ENCODE assay signal across 8 cellular contexts in genomic region chr18:23237524-23238151, GRCh38.
DNase-seq lines count a peak whose midpoint lies in the region; ATAC-seq and TF ChIP-seq lines count a peak whose summit lies in the region.

No MANE protein-coding gene starts in this region.

- H3K36me3 ChIP-seq in muscle layer of colon (ENCODE audit: insufficient read depth, low read length) (no peaks in the 10 kb centered on the region), suprapubic skin (peaks cover 9% of the 10 kb centered on the region)

- CTCF ChIA-PET in activated B cell treated with CpG ODN at 0.5 μM for 24 hours (lab: Charles Lee), result interaction anchor here (0.6 to 2.5 kb wide), 6 partner anchors 10 to 176 kb away, joined by 3 to 6 read pairs (median 4); no protein-coding TSS in a partner anchor

- WGBS in suprapubic skin, result 7% methylated on average over 15 of the region's 17 CpGs

- POLR2A ChIA-PET in activated B cell treated with CpG ODN at 0.5 μM for 24 hours (lab: Charles Lee), result interaction anchor here (0.5 to 3.6 kb wide), 10 partner anchors 9 to 141 kb away, joined by 3 to 23 read pairs (median 4); partner anchors contain the start of gene CABLES1

- peaks cover 57% of the 10 kb centered on the region for H3K4me1 Mint-ChIP-seq in activated B cell treated with CpG ODN at 0.5 μM for 24 hours
- peaks cover 35% of the 10 kb centered on the region for H3K4me1 Mint-ChIP-seq in endothelial cell (ENCODE audit: unreplicated experiment)

- H3K4me3 ChIP-seq in muscle layer of colon (ENCODE audit: low read depth in 1 of 2, low read length in 2 of 2), result peak overlapping the region; percentile 12 to 58
- H3K4me3 ChIP-seq in suprapubic skin, result peak overlapping the region; percentile 37

- DNase-seq in NOMO-1 (lab: John Stamatoyannopoulos, UW; ENCODE audit: unreplicated experiment in 2 of 2) (peak; percentile 28 to 31), NOMO-1 treated with dmso at 0.1 percent for 144 hours (lab: John Stamatoyannopoulos, UW; ENCODE audit: unreplicated experiment) (no peak), activated B cell treated with CpG ODN at 0.5 μM for 24 hours (peak; percentile 42), endothelial cell (ENCODE audit: low spot score) (peak; percentile 42), suprapubic skin (ENCODE audit: low spot score in 2 of 2) (peak in 1 of 2 donors; percentile 84), NCI-H2171 treated with DMSO at 0.1 percent for 48 hours (lab: John Stamatoyannopoulos, UW) (no peak)

- H3K27me3 ChIP-seq in muscle layer of colon (ENCODE audit: control insufficient read depth in 1 of 2, insufficient read depth in 2 of 2, low read length in 2 of 2), result no peaks in the 10 kb centered on the region
- H3K27me3 ChIP-seq in suprapubic skin, result no peaks in the 10 kb centered on the region

- TF ChIP-seq CTCF in activated B cell treated with CpG ODN at 0.5 μM for 24 hours (IDR thresholded peaks at IDR 0.05), result no peak
- no peak for TF ChIP-seq CTCF in endothelial cell (IDR thresholded peaks at IDR 0.05; ENCODE audit: unreplicated experiment)
- no peak for TF ChIP-seq CTCF in suprapubic skin (IDR thresholded peaks at IDR 0.05)

- H3K9me3 ChIP-seq in muscle layer of colon (ENCODE audit: low read length) (no peaks in the 10 kb centered on the region), suprapubic skin (no peaks in the 10 kb centered on the region)

- H3K4me3 Mint-ChIP-seq in activated B cell treated with CpG ODN at 0.5 μM for 24 hours, result peak overlapping the region; percentile 75
- H3K4me3 Mint-ChIP-seq in endothelial cell (ENCODE audit: unreplicated experiment), result no peak overlapping the region

- ATAC-seq in HG03045 (IDR thresholded peaks at IDR 0.05; ENCODE audit: unreplicated experiment) (peak; percentile 64), activated B cell treated with CpG ODN at 0.5 μM for 24 hours (ENCODE audit: low read depth) (peak; percentile 73)

- H3K27me3 Mint-ChIP-seq in activated B cell treated with CpG ODN at 0.5 μM for 24 hours (no peaks in the 10 kb centered on the region), endothelial cell (ENCODE audit: unreplicated experiment) (peaks cover 3% of the 10 kb centered on the region)

- intact Hi-C loops in activated B cell treated with CpG ODN at 0.5 μM for 24 hours (cut with micrococcal nuclease), result loop anchor here (1.0 kb wide), 1 partner anchor 122 kb away; no protein-coding TSS in a partner anchor

- H3K27ac Mint-ChIP-seq in activated B cell treated with CpG ODN at 0.5 μM for 24 hours (peak overlapping the region; percentile 70), endothelial cell (ENCODE audit: unreplicated experiment) (peak overlapping the region; percentile 59)

- peaks cover 21% of the 10 kb centered on the region for H3K4me1 ChIP-seq in muscle layer of colon (ENCODE audit: insufficient read depth, low read length)
- peaks cover 21% of the 10 kb centered on the region for H3K4me1 ChIP-seq in suprapubic skin

- H3K36me3 Mint-ChIP-seq in activated B cell treated with CpG ODN at 0.5 μM for 24 hours (ENCODE audit: low read depth), result no peaks in the 10 kb centered on the region
- peaks cover 51% of the 10 kb centered on the region for H3K36me3 Mint-ChIP-seq in endothelial cell (ENCODE audit: low read depth, unreplicated experiment)

- TF ChIP-seq POLR2A in suprapubic skin (IDR thresholded peaks at IDR 0.05), result no peak

- no peak overlapping the region for H3K9ac ChIP-seq in muscle layer of colon (ENCODE audit: low read length)

- H3K9me3 Mint-ChIP-seq in activated B cell treated with CpG ODN at 0.5 μM for 24 hours (no peaks in the 10 kb centered on the region), endothelial cell (ENCODE audit: unreplicated experiment) (no peaks in the 10 kb centered on the region)

- no peak for TF ChIP-seq EP300 in suprapubic skin (IDR thresholded peaks at IDR 0.05)

- H3K27ac ChIP-seq in muscle layer of colon (ENCODE audit: low read depth, low read length) (peak overlapping the region; percentile 71), suprapubic skin (peak overlapping the region; percentile 73)

Comparison
In these comparisons a context has a peak if more than half of its experiments do, and no peak if none do; other contexts are left out.
1. DNase-seq: peak in NOMO-1 (2 of 2), activated B cell treated with CpG ODN at 0.5 μM for 24 hours (single experiment) and endothelial cell (single experiment); none in NOMO-1 treated with dmso at 0.1 percent for 144 hours (single experiment) and NCI-H2171 treated with DMSO at 0.1 percent for 48 hours (single experiment).